ENCODE assay signal across 1 cellular context in genomic region chr17:36482611-36483504, GRCh38.
TF ChIP-seq lines count a peak whose summit lies in the region.

No MANE protein-coding gene starts in this region.

TF ChIP-seq in K562, 482 proteins besides CTCF, POLR2A, EP300 and RAD21 (continued from another document and continues in another):
- TF ChIP-seq, protein P1, sequence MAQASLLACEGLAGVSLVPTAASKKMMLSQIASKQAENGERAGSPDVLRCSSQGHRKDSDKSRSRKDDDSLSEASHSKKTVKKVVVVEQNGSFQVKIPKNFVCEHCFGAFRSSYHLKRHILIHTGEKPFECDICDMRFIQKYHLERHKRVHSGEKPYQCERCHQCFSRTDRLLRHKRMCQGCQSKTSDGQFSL (CRISPR knock-in tag; IDR thresholded peaks at IDR 0.05): no peak
- TF ChIP-seq, protein P1 (tag; IDR thresholded peaks at IDR 0.05): no peak
- TF ChIP-seq BHLHE40 (IDR thresholded peaks at IDR 0.05; ENCODE audit: low read length): peak; percentile 85
- TF ChIP-seq, protein P2, sequence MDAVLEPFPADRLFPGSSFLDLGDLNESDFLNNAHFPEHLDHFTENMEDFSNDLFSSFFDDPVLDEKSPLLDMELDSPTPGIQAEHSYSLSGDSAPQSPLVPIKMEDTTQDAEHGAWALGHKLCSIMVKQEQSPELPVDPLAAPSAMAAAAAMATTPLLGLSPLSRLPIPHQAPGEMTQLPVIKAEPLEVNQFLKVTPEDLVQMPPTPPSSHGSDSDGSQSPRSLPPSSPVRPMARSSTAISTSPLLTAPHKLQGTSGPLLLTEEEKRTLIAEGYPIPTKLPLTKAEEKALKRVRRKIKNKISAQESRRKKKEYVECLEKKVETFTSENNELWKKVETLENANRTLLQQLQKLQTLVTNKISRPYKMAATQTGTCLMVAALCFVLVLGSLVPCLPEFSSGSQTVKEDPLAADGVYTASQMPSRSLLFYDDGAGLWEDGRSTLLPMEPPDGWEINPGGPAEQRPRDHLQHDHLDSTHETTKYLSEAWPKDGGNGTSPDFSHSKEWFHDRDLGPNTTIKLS (IDR thresholded peaks at IDR 0.05; ENCODE audit: borderline replicate concordance, low read depth): peak; percentile 81; the same call in 1 of the 2 replicates
- no peak for TF ChIP-seq TCF7L2 (IDR thresholded peaks at IDR 0.05; ENCODE audit: low read depth, low read length)
- TF ChIP-seq SOX6 (IDR thresholded peaks at IDR 0.05): no peak
- no peak for TF ChIP-seq TCFL5 (CRISPR knock-in tag; conservative IDR thresholded peaks at IDR 0.05)
- peak; percentile 91 for TF ChIP-seq XRCC5 (IDR thresholded peaks at IDR 0.05; ENCODE audit: low read depth, low read length)
- TF ChIP-seq JUNB (CRISPR knock-in tag; conservative IDR thresholded peaks at IDR 0.05): no peak
- 0 out of 2 replicates have a peak, but pooled peaks have one; percentile 9 for TF ChIP-seq HCFC1 (IDR thresholded peaks at IDR 0.05; ENCODE audit: low read depth, low read length)
- no peak for TF ChIP-seq LEF1 (IDR thresholded peaks at IDR 0.05)
- peak; percentile 98 for TF ChIP-seq FOXP1 (CRISPR knock-in tag; IDR thresholded peaks at IDR 0.05)
- TF ChIP-seq NELFE (IDR thresholded peaks at IDR 0.05; ENCODE audit: insufficient read depth, insufficient read length): no peak
- TF ChIP-seq, protein P3, sequence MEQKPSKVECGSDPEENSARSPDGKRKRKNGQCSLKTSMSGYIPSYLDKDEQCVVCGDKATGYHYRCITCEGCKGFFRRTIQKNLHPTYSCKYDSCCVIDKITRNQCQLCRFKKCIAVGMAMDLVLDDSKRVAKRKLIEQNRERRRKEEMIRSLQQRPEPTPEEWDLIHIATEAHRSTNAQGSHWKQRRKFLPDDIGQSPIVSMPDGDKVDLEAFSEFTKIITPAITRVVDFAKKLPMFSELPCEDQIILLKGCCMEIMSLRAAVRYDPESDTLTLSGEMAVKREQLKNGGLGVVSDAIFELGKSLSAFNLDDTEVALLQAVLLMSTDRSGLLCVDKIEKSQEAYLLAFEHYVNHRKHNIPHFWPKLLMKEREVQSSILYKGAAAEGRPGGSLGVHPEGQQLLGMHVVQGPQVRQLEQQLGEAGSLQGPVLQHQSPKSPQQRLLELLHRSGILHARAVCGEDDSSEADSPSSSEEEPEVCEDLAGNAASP (IDR thresholded peaks at IDR 0.05): no peak
- no peak for TF ChIP-seq KLF13 (tag; IDR thresholded peaks at IDR 0.05; ENCODE audit: borderline replicate concordance, low read depth)
- TF ChIP-seq PHB (CRISPR knock-in tag; IDR thresholded peaks at IDR 0.05): no peak; the same call in 1 of the 2 replicates
- peak; percentile 72; the same call in 1 of the 2 replicates for TF ChIP-seq EP400 (IDR thresholded peaks at IDR 0.05)
- TF ChIP-seq TOE1 (IDR thresholded peaks at IDR 0.05; ENCODE audit: borderline replicate concordance): no peak
- TF ChIP-seq TOE1 (CRISPR knock-in tag; IDR thresholded peaks at IDR 0.05; ENCODE audit: borderline replicate concordance, low read depth): peak; percentile 89
- TF ChIP-seq SMC3 (conservative IDR thresholded peaks at IDR 0.05; ENCODE audit: insufficient read depth, low read depth, low read length): peak; percentile 93
- no peak for TF ChIP-seq NR2C1 (IDR thresholded peaks at IDR 0.05)
- TF ChIP-seq NR2C1 (tag; IDR thresholded peaks at IDR 0.05): no peak
- peak; percentile 89; the same call in 1 of the 2 replicates for TF ChIP-seq TGIF2 (CRISPR knock-in tag; IDR thresholded peaks at IDR 0.05)
- TF ChIP-seq ELF1 (tag; IDR thresholded peaks at IDR 0.05): no peak
- TF ChIP-seq, protein P4, sequence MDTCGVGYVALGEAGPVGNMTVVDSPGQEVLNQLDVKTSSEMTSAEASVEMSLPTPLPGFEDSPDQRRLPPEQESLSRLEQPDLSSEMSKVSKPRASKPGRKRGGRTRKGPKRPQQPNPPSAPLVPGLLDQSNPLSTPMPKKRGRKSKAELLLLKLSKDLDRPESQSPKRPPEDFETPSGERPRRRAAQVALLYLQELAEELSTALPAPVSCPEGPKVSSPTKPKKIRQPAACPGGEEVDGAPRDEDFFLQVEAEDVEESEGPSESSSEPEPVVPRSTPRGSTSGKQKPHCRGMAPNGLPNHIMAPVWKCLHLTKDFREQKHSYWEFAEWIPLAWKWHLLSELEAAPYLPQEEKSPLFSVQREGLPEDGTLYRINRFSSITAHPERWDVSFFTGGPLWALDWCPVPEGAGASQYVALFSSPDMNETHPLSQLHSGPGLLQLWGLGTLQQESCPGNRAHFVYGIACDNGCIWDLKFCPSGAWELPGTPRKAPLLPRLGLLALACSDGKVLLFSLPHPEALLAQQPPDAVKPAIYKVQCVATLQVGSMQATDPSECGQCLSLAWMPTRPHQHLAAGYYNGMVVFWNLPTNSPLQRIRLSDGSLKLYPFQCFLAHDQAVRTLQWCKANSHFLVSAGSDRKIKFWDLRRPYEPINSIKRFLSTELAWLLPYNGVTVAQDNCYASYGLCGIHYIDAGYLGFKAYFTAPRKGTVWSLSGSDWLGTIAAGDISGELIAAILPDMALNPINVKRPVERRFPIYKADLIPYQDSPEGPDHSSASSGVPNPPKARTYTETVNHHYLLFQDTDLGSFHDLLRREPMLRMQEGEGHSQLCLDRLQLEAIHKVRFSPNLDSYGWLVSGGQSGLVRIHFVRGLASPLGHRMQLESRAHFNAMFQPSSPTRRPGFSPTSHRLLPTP (IDR thresholded peaks at IDR 0.05; ENCODE audit: borderline replicate concordance, extremely low read depth, insufficient read length): no peak
- TF ChIP-seq ZKSCAN3 (CRISPR knock-in tag; IDR thresholded peaks at IDR 0.05): no peak
- TF ChIP-seq NCOA2 (IDR thresholded peaks at IDR 0.05; ENCODE audit: partially characterized antibody in 2 of 2): no peak
- TF ChIP-seq, protein P5, sequence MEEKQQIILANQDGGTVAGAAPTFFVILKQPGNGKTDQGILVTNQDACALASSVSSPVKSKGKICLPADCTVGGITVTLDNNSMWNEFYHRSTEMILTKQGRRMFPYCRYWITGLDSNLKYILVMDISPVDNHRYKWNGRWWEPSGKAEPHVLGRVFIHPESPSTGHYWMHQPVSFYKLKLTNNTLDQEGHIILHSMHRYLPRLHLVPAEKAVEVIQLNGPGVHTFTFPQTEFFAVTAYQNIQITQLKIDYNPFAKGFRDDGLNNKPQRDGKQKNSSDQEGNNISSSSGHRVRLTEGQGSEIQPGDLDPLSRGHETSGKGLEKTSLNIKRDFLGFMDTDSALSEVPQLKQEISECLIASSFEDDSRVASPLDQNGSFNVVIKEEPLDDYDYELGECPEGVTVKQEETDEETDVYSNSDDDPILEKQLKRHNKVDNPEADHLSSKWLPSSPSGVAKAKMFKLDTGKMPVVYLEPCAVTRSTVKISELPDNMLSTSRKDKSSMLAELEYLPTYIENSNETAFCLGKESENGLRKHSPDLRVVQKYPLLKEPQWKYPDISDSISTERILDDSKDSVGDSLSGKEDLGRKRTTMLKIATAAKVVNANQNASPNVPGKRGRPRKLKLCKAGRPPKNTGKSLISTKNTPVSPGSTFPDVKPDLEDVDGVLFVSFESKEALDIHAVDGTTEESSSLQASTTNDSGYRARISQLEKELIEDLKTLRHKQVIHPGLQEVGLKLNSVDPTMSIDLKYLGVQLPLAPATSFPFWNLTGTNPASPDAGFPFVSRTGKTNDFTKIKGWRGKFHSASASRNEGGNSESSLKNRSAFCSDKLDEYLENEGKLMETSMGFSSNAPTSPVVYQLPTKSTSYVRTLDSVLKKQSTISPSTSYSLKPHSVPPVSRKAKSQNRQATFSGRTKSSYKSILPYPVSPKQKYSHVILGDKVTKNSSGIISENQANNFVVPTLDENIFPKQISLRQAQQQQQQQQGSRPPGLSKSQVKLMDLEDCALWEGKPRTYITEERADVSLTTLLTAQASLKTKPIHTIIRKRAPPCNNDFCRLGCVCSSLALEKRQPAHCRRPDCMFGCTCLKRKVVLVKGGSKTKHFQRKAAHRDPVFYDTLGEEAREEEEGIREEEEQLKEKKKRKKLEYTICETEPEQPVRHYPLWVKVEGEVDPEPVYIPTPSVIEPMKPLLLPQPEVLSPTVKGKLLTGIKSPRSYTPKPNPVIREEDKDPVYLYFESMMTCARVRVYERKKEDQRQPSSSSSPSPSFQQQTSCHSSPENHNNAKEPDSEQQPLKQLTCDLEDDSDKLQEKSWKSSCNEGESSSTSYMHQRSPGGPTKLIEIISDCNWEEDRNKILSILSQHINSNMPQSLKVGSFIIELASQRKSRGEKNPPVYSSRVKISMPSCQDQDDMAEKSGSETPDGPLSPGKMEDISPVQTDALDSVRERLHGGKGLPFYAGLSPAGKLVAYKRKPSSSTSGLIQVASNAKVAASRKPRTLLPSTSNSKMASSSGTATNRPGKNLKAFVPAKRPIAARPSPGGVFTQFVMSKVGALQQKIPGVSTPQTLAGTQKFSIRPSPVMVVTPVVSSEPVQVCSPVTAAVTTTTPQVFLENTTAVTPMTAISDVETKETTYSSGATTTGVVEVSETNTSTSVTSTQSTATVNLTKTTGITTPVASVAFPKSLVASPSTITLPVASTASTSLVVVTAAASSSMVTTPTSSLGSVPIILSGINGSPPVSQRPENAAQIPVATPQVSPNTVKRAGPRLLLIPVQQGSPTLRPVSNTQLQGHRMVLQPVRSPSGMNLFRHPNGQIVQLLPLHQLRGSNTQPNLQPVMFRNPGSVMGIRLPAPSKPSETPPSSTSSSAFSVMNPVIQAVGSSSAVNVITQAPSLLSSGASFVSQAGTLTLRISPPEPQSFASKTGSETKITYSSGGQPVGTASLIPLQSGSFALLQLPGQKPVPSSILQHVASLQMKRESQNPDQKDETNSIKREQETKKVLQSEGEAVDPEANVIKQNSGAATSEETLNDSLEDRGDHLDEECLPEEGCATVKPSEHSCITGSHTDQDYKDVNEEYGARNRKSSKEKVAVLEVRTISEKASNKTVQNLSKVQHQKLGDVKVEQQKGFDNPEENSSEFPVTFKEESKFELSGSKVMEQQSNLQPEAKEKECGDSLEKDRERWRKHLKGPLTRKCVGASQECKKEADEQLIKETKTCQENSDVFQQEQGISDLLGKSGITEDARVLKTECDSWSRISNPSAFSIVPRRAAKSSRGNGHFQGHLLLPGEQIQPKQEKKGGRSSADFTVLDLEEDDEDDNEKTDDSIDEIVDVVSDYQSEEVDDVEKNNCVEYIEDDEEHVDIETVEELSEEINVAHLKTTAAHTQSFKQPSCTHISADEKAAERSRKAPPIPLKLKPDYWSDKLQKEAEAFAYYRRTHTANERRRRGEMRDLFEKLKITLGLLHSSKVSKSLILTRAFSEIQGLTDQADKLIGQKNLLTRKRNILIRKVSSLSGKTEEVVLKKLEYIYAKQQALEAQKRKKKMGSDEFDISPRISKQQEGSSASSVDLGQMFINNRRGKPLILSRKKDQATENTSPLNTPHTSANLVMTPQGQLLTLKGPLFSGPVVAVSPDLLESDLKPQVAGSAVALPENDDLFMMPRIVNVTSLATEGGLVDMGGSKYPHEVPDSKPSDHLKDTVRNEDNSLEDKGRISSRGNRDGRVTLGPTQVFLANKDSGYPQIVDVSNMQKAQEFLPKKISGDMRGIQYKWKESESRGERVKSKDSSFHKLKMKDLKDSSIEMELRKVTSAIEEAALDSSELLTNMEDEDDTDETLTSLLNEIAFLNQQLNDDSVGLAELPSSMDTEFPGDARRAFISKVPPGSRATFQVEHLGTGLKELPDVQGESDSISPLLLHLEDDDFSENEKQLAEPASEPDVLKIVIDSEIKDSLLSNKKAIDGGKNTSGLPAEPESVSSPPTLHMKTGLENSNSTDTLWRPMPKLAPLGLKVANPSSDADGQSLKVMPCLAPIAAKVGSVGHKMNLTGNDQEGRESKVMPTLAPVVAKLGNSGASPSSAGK (IDR thresholded peaks at IDR 0.05): peak; percentile 99
- peak; percentile 40 for TF ChIP-seq RBM25 (IDR thresholded peaks at IDR 0.05; ENCODE audit: low read depth, low read length, severe bottlenecking)
- no peak for TF ChIP-seq CGGBP1 (CRISPR knock-in tag; IDR thresholded peaks at IDR 0.05)
- TF ChIP-seq CREBBP (IDR thresholded peaks at IDR 0.05; ENCODE audit: low read depth, low read length): no peak
- no peak for TF ChIP-seq ZNF408 (CRISPR knock-in tag; IDR thresholded peaks at IDR 0.05; ENCODE audit: low read depth)
- TF ChIP-seq ZNF174 (CRISPR knock-in tag; IDR thresholded peaks at IDR 0.05): no peak
- TF ChIP-seq AFF1 (IDR thresholded peaks at IDR 0.05; ENCODE audit: low read depth in 1 of 2, partially characterized antibody in 2 of 2): no peak
- TF ChIP-seq, protein P6, sequence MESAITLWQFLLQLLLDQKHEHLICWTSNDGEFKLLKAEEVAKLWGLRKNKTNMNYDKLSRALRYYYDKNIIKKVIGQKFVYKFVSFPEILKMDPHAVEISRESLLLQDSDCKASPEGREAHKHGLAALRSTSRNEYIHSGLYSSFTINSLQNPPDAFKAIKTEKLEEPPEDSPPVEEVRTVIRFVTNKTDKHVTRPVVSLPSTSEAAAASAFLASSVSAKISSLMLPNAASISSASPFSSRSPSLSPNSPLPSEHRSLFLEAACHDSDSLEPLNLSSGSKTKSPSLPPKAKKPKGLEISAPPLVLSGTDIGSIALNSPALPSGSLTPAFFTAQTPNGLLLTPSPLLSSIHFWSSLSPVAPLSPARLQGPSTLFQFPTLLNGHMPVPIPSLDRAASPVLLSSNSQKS (CRISPR knock-in tag; IDR thresholded peaks at IDR 0.05): no peak
- TF ChIP-seq PPARD (CRISPR knock-in tag; IDR thresholded peaks at IDR 0.05): no peak
